In the genomic region with DNA sequence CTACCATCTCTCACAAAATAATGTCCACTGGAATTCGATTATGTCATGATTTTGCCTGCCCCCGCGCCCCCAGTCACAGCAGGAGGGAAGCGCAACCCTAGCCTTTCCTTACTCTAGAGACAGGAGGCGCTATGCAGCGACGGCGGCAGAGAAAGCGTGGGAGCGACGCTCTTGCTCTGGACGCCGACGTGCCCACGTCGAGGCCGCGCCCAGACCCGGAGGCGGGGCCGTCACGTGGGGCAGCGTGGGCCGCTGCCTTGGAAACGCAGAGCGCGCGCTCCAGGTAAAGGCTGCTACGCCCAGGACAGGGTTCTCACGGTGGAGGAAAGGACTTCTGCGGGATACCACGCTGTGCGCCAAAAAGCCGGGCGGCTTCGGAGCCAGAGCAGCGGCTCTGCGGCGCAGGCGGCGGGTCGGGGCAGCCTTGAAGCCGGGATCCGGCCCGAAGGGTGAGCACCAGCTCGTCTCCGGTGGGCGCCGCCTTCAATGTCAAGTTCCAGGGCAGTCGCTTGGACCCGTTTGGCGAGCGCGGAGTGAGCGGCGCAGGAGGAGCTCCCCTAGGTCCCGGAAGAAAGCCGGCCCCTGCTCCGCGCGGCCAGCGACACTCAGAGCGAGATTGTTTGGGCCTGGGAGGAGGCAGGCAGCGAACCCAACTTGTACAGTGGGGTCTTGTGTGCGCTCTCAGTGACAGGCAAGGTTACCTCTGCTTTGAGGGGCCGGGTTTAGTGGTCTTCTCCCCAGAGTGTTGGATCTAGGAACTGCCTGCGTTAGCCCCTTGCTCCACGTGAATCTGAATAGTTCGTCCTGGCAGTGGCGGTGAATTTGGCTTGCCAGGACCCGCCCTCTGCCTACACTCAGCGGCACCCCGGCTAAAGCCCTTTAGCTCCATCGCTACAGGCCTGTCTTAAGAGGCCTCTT, we compare ENCODE assay signal across 8 cellular contexts.
DNase-seq lines count a peak whose midpoint lies in the region; ATAC-seq, FAIRE-seq and TF ChIP-seq lines count a peak whose summit lies in the region.

No MANE protein-coding gene starts in this region.

- H3K9ac ChIP-seq in kidney (ENCODE audit: low read length in 2 of 2) = peak overlapping the region; percentile 74 to 81

- ATAC-seq in GM19035 (IDR thresholded peaks at IDR 0.05; ENCODE audit: unreplicated experiment) = peak; percentile 92
- ATAC-seq in HG03342 (IDR thresholded peaks at IDR 0.05; ENCODE audit: unreplicated experiment) = peak; percentile 93

- H3K9me3 Mint-ChIP-seq in chondrocyte (ENCODE audit: low read depth) = no peaks in the 10 kb centered on the region

- DNase-seq in AML-193 (lab: John Stamatoyannopoulos, UW) (peak; percentile 93 to 94), NCI-H345 (lab: John Stamatoyannopoulos, UW) (peak; percentile 91), chondrocyte (ENCODE audit: low spot score) (no peak), kidney (peak; percentile 94)
- peak; percentile 85 for DNase-seq in activated CD4-positive, CD25-positive, alpha-beta regulatory T cell treated with anti-CD3 and anti-CD28 coated beads, Interleukin-2, amount 50 U/mL, for 72 hours
- DNase-seq in stimulated activated CD4-positive, alpha-beta T cell treated with anti-CD3 and anti-CD28 coated beads, Interleukin-15, amount 100 ng/mL, for 1 hour (ENCODE audit: low read depth in 1 of 2, low spot score in 1 of 2) = peak; percentile 71 to 82

- H3K36me3 ChIP-seq in kidney (ENCODE audit: control insufficient read depth in 1 of 2, insufficient read depth in 2 of 2, low read length in 2 of 2) = no peaks in the 10 kb centered on the region

- no peak for FAIRE-seq in kidney (lab: Jason Lieb, UNC)

- peak overlapping the region; percentile 83 to 88 for H3K4me3 ChIP-seq in kidney (ENCODE audit: low read length in 2 of 2)

- H3K27ac Mint-ChIP-seq in chondrocyte (ENCODE audit: unreplicated experiment) = peak overlapping the region; percentile 34

- H3K4me1 ChIP-seq in kidney (ENCODE audit: control insufficient read depth in 1 of 2, insufficient read depth in 1 of 2, low read depth in 1 of 2, low read length in 2 of 2) = peaks cover 3 to 6% of the 10 kb centered on the region in 2 donors

- intact Hi-C loops in kidney (cut with DNase I) = loop anchor here (10.0 kb wide), 1 partner anchor 177 kb away; no protein-coding TSS in a partner anchor

- H3K27ac ChIP-seq in kidney (ENCODE audit: low read depth in 2 of 2, low read length in 2 of 2) = peak overlapping the region; percentile 38 to 74

- no peaks in the 10 kb centered on the region for H3K36me3 Mint-ChIP-seq in chondrocyte (ENCODE audit: low read depth)

- peaks cover 19% of the 10 kb centered on the region for H3K4me1 Mint-ChIP-seq in chondrocyte (ENCODE audit: low read depth)

- H3K27me3 Mint-ChIP-seq in chondrocyte (ENCODE audit: low read depth) = no peaks in the 10 kb centered on the region

- TF ChIP-seq CTCF in chondrocyte (IDR thresholded peaks at IDR 0.05) (peak; percentile 93), kidney (IDR thresholded peaks at IDR 0.05; ENCODE audit: borderline replicate concordance, extremely low read depth, insufficient read depth) (peak; percentile 92)

- peak overlapping the region; percentile 89 for H3K4me3 Mint-ChIP-seq in chondrocyte (ENCODE audit: unreplicated experiment)

- no peaks in the 10 kb centered on the region for H3K9me3 ChIP-seq in kidney (ENCODE audit: control insufficient read depth in 1 of 2, low read length in 2 of 2)
